8 cellular contexts compared by ENCODE assay signal in the genomic region with DNA sequence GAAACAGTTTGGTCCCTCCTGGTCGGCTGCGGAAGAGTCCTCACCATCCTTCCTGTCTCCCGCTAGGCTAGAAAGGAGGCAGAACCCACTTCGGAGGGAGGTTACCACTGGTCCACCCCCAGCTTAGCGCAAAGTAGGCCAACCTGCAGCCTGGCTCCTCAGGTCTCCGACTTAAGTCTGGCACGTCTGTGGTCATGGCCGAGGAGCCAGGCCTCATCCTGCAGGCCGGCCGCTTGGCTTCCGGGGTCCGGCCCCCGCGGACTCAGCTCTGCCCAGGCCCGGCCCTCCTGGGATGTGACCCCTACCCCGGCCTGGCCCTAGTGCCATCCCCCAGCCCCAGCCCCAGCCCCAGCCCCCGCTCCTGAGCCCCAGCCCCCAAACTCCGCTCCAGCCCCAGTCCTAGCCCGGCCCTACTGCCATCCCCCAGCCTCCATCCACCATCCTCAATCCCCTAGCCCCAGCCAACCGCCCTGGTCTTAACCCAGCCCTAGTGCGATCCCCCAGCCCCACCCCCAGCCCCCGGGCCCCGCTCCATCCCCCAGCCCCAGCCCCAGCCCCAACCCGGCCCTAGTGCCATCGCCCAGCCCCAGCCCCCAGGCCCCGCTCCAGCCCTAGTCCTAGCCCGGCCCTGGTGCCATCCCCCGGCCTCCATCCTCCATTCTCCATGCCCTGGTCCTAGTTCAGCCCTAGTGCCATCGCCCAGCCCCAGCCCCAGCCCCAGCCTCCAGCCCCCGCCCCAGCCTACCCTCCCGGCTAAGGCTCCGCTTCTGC. TPM values are rescaled to one million over a fixed set of nuclear protein-coding genes. Genes with fewer than 3 reads are reported as not detected.
DNase-seq lines count a peak whose midpoint lies in the region; ATAC-seq lines count a peak whose summit lies in the region.

No MANE protein-coding gene starts in this region.

- WGBS in GM23248 (ENCODE audit: low coverage in 1 of 2, low lambda C conversion rate in 2 of 2, missing lambda C conversion rate in 2 of 2), 2 experiments: 2% methylated on average over 16 to 30 of the region's 32 CpGs
- WGBS in urinary bladder: under 1% methylated on average over 32 of the region's 32 CpGs

- H3K9me2 ChIP-seq in GM23248 (ENCODE audit: insufficient read depth): no peaks in the 10 kb centered on the region

- H3K27me3 Mint-ChIP-seq in memory B cell: no peaks in the 10 kb centered on the region

- in situ Hi-C loops in GM23248 (cut with MboI): no loop called here

- peak overlapping the region; percentile 74 to 90 (median 83); a peak in 21 of 22 replicates for H3K27ac ChIP-seq in BLaER1 treated with 17β-estradiol and CSF1 and Interleukin-3, amounts not matched to agents 10 nM and 100 nM
- H3K27ac ChIP-seq in GM23248: peak overlapping the region; percentile 56
- H3K27ac ChIP-seq in urinary bladder (ENCODE audit: low read depth): no peak overlapping the region

- no peaks in the 10 kb centered on the region for H3K9me3 ChIP-seq in BLaER1 treated with 17β-estradiol and CSF1 and Interleukin-3, amounts not matched to agents 10 nM and 100 nM (replicated peaks in 1 of 11)
- no peaks in the 10 kb centered on the region for H3K9me3 ChIP-seq in GM23248 (ENCODE audit: low read depth)

- ATAC-seq in memory B cell (ENCODE audit: low read depth): peak; percentile 19
- no peak for ATAC-seq in HG02981 (IDR thresholded peaks at IDR 0.05; ENCODE audit: unreplicated experiment)
- ATAC-seq in HG03135 (IDR thresholded peaks at IDR 0.05; ENCODE audit: unreplicated experiment): no peak

- peaks cover 16 to 30% (median 23%) of the 10 kb centered on the region in 10 experiments for H3K4me1 ChIP-seq in BLaER1 treated with 17β-estradiol and CSF1 and Interleukin-3, amounts not matched to agents 10 nM and 100 nM
- H3K4me1 ChIP-seq in GM23248 (ENCODE audit: insufficient read depth): no peaks in the 10 kb centered on the region
- H3K4me1 ChIP-seq in urinary bladder (ENCODE audit: insufficient read depth): no peaks in the 10 kb centered on the region

- peaks cover 13% of the 10 kb centered on the region for H3K4me1 Mint-ChIP-seq in memory B cell

- peak overlapping the region; percentile 84 for H3K27ac Mint-ChIP-seq in memory B cell

- H3K36me3 Mint-ChIP-seq in memory B cell: peaks cover 6% of the 10 kb centered on the region

- peak; percentile 69 for DNase-seq in GM23248
- DNase-seq in RPMI7951 (ENCODE audit: low read depth): peak; percentile 39
- peak; percentile 54 for DNase-seq in ecto neural progenitor cell (ENCODE audit: low spot score)
- no peak for DNase-seq in memory B cell (ENCODE audit: low spot score in 2 of 2)

- H4K20me1 ChIP-seq in BLaER1 treated with 17β-estradiol and CSF1 and Interleukin-3, amounts not matched to agents 10 nM and 100 nM: peaks cover 0 to 48% (median 32%) of the 10 kb centered on the region in 11 experiments; a peak in 17 of 22 replicates
- no peaks in the 10 kb centered on the region for H4K20me1 ChIP-seq in GM23248 (ENCODE audit: insufficient read depth)

- no peaks in the 10 kb centered on the region for H3K27me3 ChIP-seq in BLaER1 treated with 17β-estradiol and CSF1 and Interleukin-3, amounts not matched to agents 10 nM and 100 nM
- H3K27me3 ChIP-seq in GM23248 (replicated peaks; ENCODE audit: insufficient read depth): no peaks in the 10 kb centered on the region

- H3K36me3 ChIP-seq in BLaER1 treated with 17β-estradiol and CSF1 and Interleukin-3, amounts not matched to agents 10 nM and 100 nM: peaks cover 56 to 68% (median 66%) of the 10 kb centered on the region in 11 experiments
- peaks cover 24% of the 10 kb centered on the region; the same call in 1 of the 2 replicates for H3K36me3 ChIP-seq in GM23248 (ENCODE audit: low read depth)
- H3K36me3 ChIP-seq in urinary bladder (ENCODE audit: insufficient read depth): peaks cover 2% of the 10 kb centered on the region

- peak overlapping the region; percentile 55 for H2AFZ ChIP-seq in GM23248

- H3K9me3 Mint-ChIP-seq in memory B cell: no peaks in the 10 kb centered on the region

- H3K9ac ChIP-seq in BLaER1 treated with 17β-estradiol and CSF1 and Interleukin-3, amounts not matched to agents 10 nM and 100 nM: peak overlapping the region; percentile 83 to 94 (median 87)
- H3K9ac ChIP-seq in GM23248: peak overlapping the region; percentile 94

- H3K4me3 ChIP-seq in BLaER1 treated with 17β-estradiol and CSF1 and Interleukin-3, amounts not matched to agents 10 nM and 100 nM: peak overlapping the region; percentile 61 to 86 (median 75)
- H3K4me3 ChIP-seq in GM23248: peak overlapping the region; percentile 87
- H3K4me3 ChIP-seq in urinary bladder (ENCODE audit: low read depth, low read length): peak overlapping the region; percentile 86

- H3F3A ChIP-seq in GM23248 (ENCODE audit: insufficient read depth): peaks cover 10% of the 10 kb centered on the region; the same call in 1 of the 2 replicates

- peak overlapping the region; percentile 90 for H3K4me3 Mint-ChIP-seq in memory B cell

- peaks cover 40% of the 10 kb centered on the region for H3K79me2 ChIP-seq in GM23248 (ENCODE audit: insufficient read depth)

- H3K4me2 ChIP-seq in BLaER1 treated with 17β-estradiol and CSF1 and Interleukin-3, amounts not matched to agents 10 nM and 100 nM: peak overlapping the region; percentile 88 to 97 (median 93)
- peak overlapping the region; percentile 88 for H3K4me2 ChIP-seq in GM23248 (ENCODE audit: unreplicated experiment)

RNA-seq across cellular contexts. Expression of a gene that starts 0.6 kb away (rescaled TPM):
- total RNA-seq in GM23248 (2014; rRNA removed; shearing (Covaris generic)): 63.6 and 73.6 TPM in 2 replicates
- polyA plus RNA-seq in GM23248 (2016; fragmentation: Nextera tagmentation; extraction: Ambion mirVana) (101 and 102 TPM in 2 replicates), urinary bladder (36.7 TPM)
- total RNA-seq in RPMI7951 (2014; rRNA removed; shearing (Covaris generic)): 34.0 and 35.9 TPM in 2 replicates
- 20.5 TPM for total RNA-seq in urinary bladder

RNA-seq across cellular contexts. Expression of a gene that starts 11.7 kb away (rescaled TPM):
- total RNA-seq in GM23248 (2014; rRNA removed; shearing (Covaris generic)): 46.8 and 66.0 TPM in 2 replicates
- polyA plus RNA-seq in GM23248 (2016; fragmentation: Nextera tagmentation; extraction: Ambion mirVana) (79.7 and 80.7 TPM in 2 replicates), urinary bladder (99.8 TPM)
- 44.1 and 50.6 TPM in 2 replicates for total RNA-seq in RPMI7951 (2014; rRNA removed; shearing (Covaris generic))
- 27.0 TPM for total RNA-seq in urinary bladder

RNA-seq across cellular contexts. Expression of a gene that starts 11.9 kb away (rescaled TPM):
- total RNA-seq in GM23248 (2014; rRNA removed; shearing (Covaris generic)): 7.3 and 10.3 TPM in 2 replicates
- 15.7 and 15.8 TPM in 2 replicates for polyA plus RNA-seq in GM23248 (2016; fragmentation: Nextera tagmentation; extraction: Ambion mirVana)
- 7.3 and 9.1 TPM in 2 replicates for total RNA-seq in RPMI7951 (2014; rRNA removed; shearing (Covaris generic))
- total RNA-seq in urinary bladder: 7.7 TPM
- polyA plus RNA-seq in urinary bladder: 38.7 TPM

RNA-seq across cellular contexts. Expression of a gene that starts 20.4 kb away (rescaled TPM):
- total RNA-seq in GM23248 (2014; rRNA removed; shearing (Covaris generic)): 47.6 and 55.1 TPM in 2 replicates
- polyA plus RNA-seq in GM23248 (2016; fragmentation: Nextera tagmentation; extraction: Ambion mirVana): 34.5 and 37.9 TPM in 2 replicates
- 30.8 and 33.2 TPM in 2 replicates for total RNA-seq in RPMI7951 (2014; rRNA removed; shearing (Covaris generic))
- total RNA-seq in urinary bladder: 25.3 TPM
- polyA plus RNA-seq in urinary bladder: 26.4 TPM

Comparison
In these comparisons a context has a peak if more than half of its experiments do, and no peak if none do; other contexts are left out.
1. DNase-seq: peak in GM23248 (single experiment), RPMI7951 (single experiment) and ecto neural progenitor cell (single experiment); none in memory B cell (0 of 2).
2. Peak in every context shown above with its lines, with median percentiles within 50 percentile points of each other: H3K4me3 ChIP-seq.